25 cellular contexts compared by ENCODE assay signal in genomic region chr20:33761698-33762250, GRCh38.
"Had no signal": no experiment of that assay in that cellular context is flagged by ENCODE, and none has a peak within 500 bp of the region (broad histone marks: within the 10 kb centered on the region; RNA-seq: fewer than 3 reads in every experiment).

No MANE protein-coding gene starts in this region.

- H3K27ac ChIP-seq: coronary artery, dorsolateral prefrontal cortex, esophagus muscularis mucosa, foreskin keratinocyte, gastroesophageal sphincter, heart left ventricle, hepatocyte, left ventricle myocardium inferior, lower lobe of right lung had no signal

- H3K27me3 ChIP-seq: dorsolateral prefrontal cortex, esophagus muscularis mucosa, foreskin keratinocyte, gastroesophageal sphincter, heart left ventricle, hepatocyte had no signal

- H3K4me2 ChIP-seq: hepatocyte had no signal

- DNase-seq: dermis blood vessel endothelial cell; dorsolateral prefrontal cortex; effector CD4-positive, alpha-beta T cell; effector memory CD4-positive, alpha-beta T cell; foreskin keratinocyte; heart left ventricle; hypothalamus; immature natural killer cell; islet precursor cell; kidney; kidney glomerular epithelial cell; left colon; left ventricle myocardium inferior; lower lobe of right lung; mesenchymal stem cell; mucosa of descending colon; naive B cell had no signal

- H3K79me2 ChIP-seq: hepatocyte had no signal

- ATAC-seq: foreskin keratinocyte, gastroesophageal sphincter, heart left ventricle, left colon, left lobe of liver, lower lobe of right lung, mucosa of descending colon had no signal

- H3K4me1 ChIP-seq: esophagus muscularis mucosa, foreskin keratinocyte, gastroesophageal sphincter, heart left ventricle, left ventricle myocardium inferior, lower lobe of right lung had no signal

- H2AFZ ChIP-seq: hepatocyte had no signal

- H3K4me3 ChIP-seq: coronary artery, dorsolateral prefrontal cortex, esophagus muscularis mucosa, gastroesophageal sphincter, heart left ventricle, hepatocyte, left ventricle myocardium inferior, lower lobe of right lung, mucosa of descending colon had no signal

- FAIRE-seq: colon, endothelial cell of umbilical vein, frontal cortex, kidney had no signal
